In the genomic region with DNA sequence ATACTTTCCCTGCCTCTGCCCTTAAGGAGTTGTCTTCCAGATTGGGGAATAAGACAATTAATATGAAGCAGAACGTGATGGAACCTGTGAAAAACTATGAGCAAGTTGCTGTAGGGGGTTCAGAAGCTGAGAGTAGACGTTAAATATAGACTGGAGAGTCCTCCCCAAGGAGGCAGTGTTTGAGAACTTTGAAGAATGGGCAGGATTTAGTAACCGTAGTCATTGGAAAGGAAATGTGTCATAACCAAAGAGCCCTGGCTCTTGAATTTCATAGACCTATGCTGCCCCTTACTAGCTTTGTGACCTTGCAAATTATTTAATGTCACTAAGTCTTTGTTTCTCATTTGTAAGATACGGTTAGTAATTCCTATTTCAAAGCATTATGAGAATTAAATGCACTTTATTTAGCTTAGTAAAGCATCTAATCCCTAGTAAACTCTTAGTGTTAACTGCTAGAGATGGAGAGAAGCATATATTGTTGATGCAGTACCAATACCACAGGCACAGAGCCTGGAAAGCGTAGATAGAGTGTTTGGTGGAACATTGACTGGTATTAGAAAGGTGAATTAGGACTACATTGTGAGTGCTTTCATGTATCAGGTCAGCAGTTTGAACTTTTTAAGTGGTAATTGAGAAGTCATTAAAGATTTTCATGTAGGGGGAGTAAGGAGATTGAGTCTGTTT, we compare ENCODE assay signal across 8 cellular contexts. TPM values are rescaled to one million over a fixed set of nuclear protein-coding genes. Genes with fewer than 3 reads are reported as not detected.
DNase-seq lines count a peak whose midpoint lies in the region; ATAC-seq and TF ChIP-seq lines count a peak whose summit lies in the region.

No MANE protein-coding gene starts in this region.

- no peak overlapping the region for H3K9ac ChIP-seq in OCI-LY1 (ENCODE audit: low read length)

- H4K20me1 ChIP-seq in OCI-LY1 (ENCODE audit: insufficient read depth, low read length): no peaks in the 10 kb centered on the region

- no peaks in the 10 kb centered on the region for H3K9me3 Mint-ChIP-seq in activated naive CD8-positive, alpha-beta T cell treated with anti-CD3 and anti-CD28 coated beads, Interleukin-2, amount 10 ng/mL, durations not matched to agents 7 days and 5 days
- H3K9me3 Mint-ChIP-seq in activated naive CD8-positive, alpha-beta T cell treated with anti-CD3 and anti-CD28 coated beads for 36 hours: peaks cover 2% of the 10 kb centered on the region

- H3K4me3 ChIP-seq in OCI-LY1 (ENCODE audit: low read depth, low read length, poor library complexity, severe bottlenecking) (no peak overlapping the region), foreskin fibroblast (ENCODE audit: low read depth in 1 of 2, low read length in 2 of 2) (no peak overlapping the region), thymus (ENCODE audit: low read length) (no peak overlapping the region), esophagus squamous epithelium (no peak overlapping the region)

- intact Hi-C loops in esophagus squamous epithelium (cut with DNase I): no loop called here

- no peaks in the 10 kb centered on the region for H3K36me3 ChIP-seq in OCI-LY1 (ENCODE audit: insufficient read depth, low read length)
- no peaks in the 10 kb centered on the region for H3K36me3 ChIP-seq in thymus (ENCODE audit: control insufficient read depth, insufficient read depth)
- H3K36me3 ChIP-seq in esophagus squamous epithelium: no peaks in the 10 kb centered on the region

- H3K27me3 Mint-ChIP-seq in activated naive CD8-positive, alpha-beta T cell treated with anti-CD3 and anti-CD28 coated beads, Interleukin-2, amount 10 ng/mL, durations not matched to agents 7 days and 5 days: no peaks in the 10 kb centered on the region
- no peaks in the 10 kb centered on the region for H3K27me3 Mint-ChIP-seq in activated naive CD8-positive, alpha-beta T cell treated with anti-CD3 and anti-CD28 coated beads for 36 hours

- H3K27me3 ChIP-seq in OCI-LY1 (ENCODE audit: insufficient read depth, low read length) (no peaks in the 10 kb centered on the region), thymus (ENCODE audit: control insufficient read depth, insufficient read depth) (no peaks in the 10 kb centered on the region), esophagus squamous epithelium (no peaks in the 10 kb centered on the region)

- no peak for DNase-seq in activated naive CD8-positive, alpha-beta T cell treated with anti-CD3 and anti-CD28 coated beads, Interleukin-2, amount 10 ng/mL, durations not matched to agents 7 days and 5 days
- DNase-seq in activated naive CD8-positive, alpha-beta T cell treated with anti-CD3 and anti-CD28 coated beads for 36 hours: no peak
- peak; percentile 18 to 39 for DNase-seq in foreskin fibroblast
- no peak for DNase-seq in caudate nucleus (lab: John Stamatoyannopoulos, UW)
- DNase-seq in iPS-NIHi11 (ENCODE audit: low spot score): no peak
- DNase-seq in esophagus squamous epithelium (lab: John Stamatoyannopoulos, UW): no peak

- H3K4me3 Mint-ChIP-seq in activated naive CD8-positive, alpha-beta T cell treated with anti-CD3 and anti-CD28 coated beads, Interleukin-2, amount 10 ng/mL, durations not matched to agents 7 days and 5 days: no peak overlapping the region
- no peak overlapping the region for H3K4me3 Mint-ChIP-seq in activated naive CD8-positive, alpha-beta T cell treated with anti-CD3 and anti-CD28 coated beads for 36 hours

- H3K27ac ChIP-seq in OCI-LY1 (ENCODE audit: low read depth, low read length, poor library complexity, severe bottlenecking) (peak overlapping the region; percentile 41), thymus (ENCODE audit: low read depth) (peak overlapping the region; percentile 84), caudate nucleus (ENCODE audit: low read depth, low read length) (no peak overlapping the region), esophagus squamous epithelium (peak overlapping the region in 2 of 4 donors; percentile 34 to 45)

- H3K4me1 Mint-ChIP-seq in activated naive CD8-positive, alpha-beta T cell treated with anti-CD3 and anti-CD28 coated beads, Interleukin-2, amount 10 ng/mL, durations not matched to agents 7 days and 5 days: peaks cover 47% of the 10 kb centered on the region
- peaks cover 46% of the 10 kb centered on the region for H3K4me1 Mint-ChIP-seq in activated naive CD8-positive, alpha-beta T cell treated with anti-CD3 and anti-CD28 coated beads for 36 hours

- H3K79me2 ChIP-seq in OCI-LY1 (ENCODE audit: insufficient read depth, low read length): peaks cover 35% of the 10 kb centered on the region

- no peak overlapping the region for H3K27ac Mint-ChIP-seq in activated naive CD8-positive, alpha-beta T cell treated with anti-CD3 and anti-CD28 coated beads, Interleukin-2, amount 10 ng/mL, durations not matched to agents 7 days and 5 days
- H3K27ac Mint-ChIP-seq in activated naive CD8-positive, alpha-beta T cell treated with anti-CD3 and anti-CD28 coated beads for 36 hours: no peak overlapping the region

- TF ChIP-seq CTCF in OCI-LY1 (IDR thresholded peaks at IDR 0.05; ENCODE audit: low read length): no peak
- peak; percentile 7 for TF ChIP-seq CTCF in foreskin fibroblast (IDR thresholded peaks at IDR 0.05; ENCODE audit: low read depth, low read length)
- no peak for TF ChIP-seq CTCF in esophagus squamous epithelium (IDR thresholded peaks at IDR 0.05)

- no peak overlapping the region for H2AFZ ChIP-seq in OCI-LY1 (ENCODE audit: low read length)

- 57% methylated on average over 5 of the region's 5 CpGs for WGBS in thymus
- 39 to 42% methylated on average over 5 of the region's 5 CpGs for WGBS in esophagus squamous epithelium, 2 donors

- H3K4me1 ChIP-seq in OCI-LY1 (ENCODE audit: insufficient read depth, low read length, severe bottlenecking): peaks cover 64% of the 10 kb centered on the region
- peaks cover 31% of the 10 kb centered on the region for H3K4me1 ChIP-seq in thymus (ENCODE audit: control insufficient read depth, insufficient read depth, low read length)
- H3K4me1 ChIP-seq in esophagus squamous epithelium: peaks cover 0 to 13% (median 3%) of the 10 kb centered on the region in 3 donors

- H3K9me3 ChIP-seq in OCI-LY1 (ENCODE audit: low read length) (no peaks in the 10 kb centered on the region), thymus (ENCODE audit: control insufficient read depth) (no peaks in the 10 kb centered on the region), esophagus squamous epithelium (no peaks in the 10 kb centered on the region)

- no peaks in the 10 kb centered on the region for H3F3A ChIP-seq in OCI-LY1 (ENCODE audit: insufficient read depth, low read length)

- no peaks in the 10 kb centered on the region for H3K9me2 ChIP-seq in OCI-LY1 (ENCODE audit: low read depth, low read length)

- POLR2A ChIA-PET in activated naive CD8-positive, alpha-beta T cell treated with anti-CD3 and anti-CD28 coated beads, Interleukin-2, amount 10 ng/mL, durations not matched to agents 7 days and 5 days (lab: Charles Lee): interaction anchor here (0.6 to 4.8 kb wide), 4 partner anchors 22 to 266 kb away, joined by 3 to 29 read pairs (median 4); a partner anchor contains a TSS

- no peak for TF ChIP-seq POLR2A in esophagus squamous epithelium (IDR thresholded peaks at IDR 0.05)

- H3K36me3 Mint-ChIP-seq in activated naive CD8-positive, alpha-beta T cell treated with anti-CD3 and anti-CD28 coated beads, Interleukin-2, amount 10 ng/mL, durations not matched to agents 7 days and 5 days: peaks cover 11% of the 10 kb centered on the region
- peaks cover 12% of the 10 kb centered on the region for H3K36me3 Mint-ChIP-seq in activated naive CD8-positive, alpha-beta T cell treated with anti-CD3 and anti-CD28 coated beads for 36 hours

- ATAC-seq in activated naive CD8-positive, alpha-beta T cell treated with anti-CD3 and anti-CD28 coated beads, Interleukin-2, amount 10 ng/mL, durations not matched to agents 7 days and 5 days (ENCODE audit: low read depth): peak; percentile 64

- peak overlapping the region; percentile 9; the same call in 1 of the 2 replicates for H3K4me2 ChIP-seq in OCI-LY1 (ENCODE audit: low read length)

RNA-seq across cellular contexts. Expression of a gene that starts 54.1 kb away (rescaled TPM):
- 1 to 10 TPM; 2.4 to 2.9 TPM for total RNA-seq in activated naive CD8-positive, alpha-beta T cell treated with anti-CD3 and anti-CD28 coated beads, Interleukin-2, amount 10 ng/mL, durations not matched to agents 7 days and 5 days
- total RNA-seq in activated naive CD8-positive, alpha-beta T cell treated with anti-CD3 and anti-CD28 coated beads for 36 hours: 1 to 10 TPM; 8.9 to 9.9 TPM
- polyA plus RNA-seq in thymus: 54.4 TPM
- 100 to 1,000 TPM in 2 of 4 donors, 10 to 100 TPM in 2; 20.8 to 169 (median 80.9) TPM for total RNA-seq in esophagus squamous epithelium

RNA-seq across cellular contexts. Expression of a gene that starts 56.7 kb away (rescaled TPM):
- total RNA-seq in activated naive CD8-positive, alpha-beta T cell treated with anti-CD3 and anti-CD28 coated beads, Interleukin-2, amount 10 ng/mL, durations not matched to agents 7 days and 5 days: 10 to 100 TPM; 45.1 to 45.2 TPM
- 10 to 100 TPM; 21.4 TPM for total RNA-seq in activated naive CD8-positive, alpha-beta T cell treated with anti-CD3 and anti-CD28 coated beads for 36 hours
- polyA plus RNA-seq in thymus: 21.9 TPM
- total RNA-seq in esophagus squamous epithelium: 10 to 100 TPM in 3 of 4 donors, 1 to 10 TPM in 1; 9.9 to 14.2 (median 12.4) TPM

Comparison
In these comparisons a context has a peak if more than half of its experiments do, and no peak if none do; other contexts are left out.
1. DNase-seq: peak in foreskin fibroblast (2 of 2); none in activated naive CD8-positive, alpha-beta T cell treated with anti-CD3 and anti-CD28 coated beads, Interleukin-2, amount 10 ng/mL, durations not matched to agents 7 days and 5 days (single experiment), activated naive CD8-positive, alpha-beta T cell treated with anti-CD3 and anti-CD28 coated beads for 36 hours (single experiment), caudate nucleus (0 of 61), iPS-NIHi11 (single experiment) and esophagus squamous epithelium (single experiment).